8 cellular contexts compared by ENCODE assay signal in genomic region chr3:51968175-51968681, GRCh38. TPM values are rescaled to one million over a fixed set of nuclear protein-coding genes. Genes with fewer than 3 reads are reported as not detected.
DNase-seq lines count a peak whose midpoint lies in the region; ATAC-seq and TF ChIP-seq lines count a peak whose summit lies in the region.

No MANE protein-coding gene starts in this region.

- peaks cover 26% of the 10 kb centered on the region for H3K36me3 ChIP-seq in OCI-LY1 (ENCODE audit: insufficient read depth, low read length)
- no peaks in the 10 kb centered on the region for H3K36me3 ChIP-seq in effector memory CD4-positive, alpha-beta T cell (ENCODE audit: control insufficient read depth, insufficient read depth, low read length)

- H3K36me3 Mint-ChIP-seq in naive thymus-derived CD8-positive, alpha-beta T cell: no peaks in the 10 kb centered on the region

- H3K79me2 ChIP-seq in OCI-LY1 (ENCODE audit: insufficient read depth, low read length): no peaks in the 10 kb centered on the region

- H3K27ac ChIP-seq in OCI-LY1 (ENCODE audit: low read depth, low read length, poor library complexity, severe bottlenecking): no peak overlapping the region
- peak overlapping the region; percentile 44 for H3K27ac ChIP-seq in effector memory CD4-positive, alpha-beta T cell (ENCODE audit: insufficient read depth, low read length, poor library complexity, severe bottlenecking)

- no peaks in the 10 kb centered on the region for H3K9me2 ChIP-seq in OCI-LY1 (ENCODE audit: low read depth, low read length)

- peaks cover 13 to 48% (median 30%) of the 10 kb centered on the region in 4 donors for H3K4me1 Mint-ChIP-seq in naive thymus-derived CD8-positive, alpha-beta T cell

- DNase-seq in effector memory CD4-positive, alpha-beta T cell: no peak
- no peak for DNase-seq in naive thymus-derived CD8-positive, alpha-beta T cell
- DNase-seq in NCI-H1048 (lab: John Stamatoyannopoulos, UW) (no peak), putamen (ENCODE audit: low spot score) (no peak), NCI-H774 (lab: John Stamatoyannopoulos, UW) (no peak), occipital lobe (lab: John Stamatoyannopoulos, UW) (no peak)

- ATAC-seq in naive thymus-derived CD8-positive, alpha-beta T cell: peak; percentile 2 to 31

- no peaks in the 10 kb centered on the region for H3F3A ChIP-seq in OCI-LY1 (ENCODE audit: insufficient read depth, low read length)

- no peaks in the 10 kb centered on the region for H3K9me3 Mint-ChIP-seq in naive thymus-derived CD8-positive, alpha-beta T cell

- H4K20me1 ChIP-seq in OCI-LY1 (ENCODE audit: insufficient read depth, low read length): no peaks in the 10 kb centered on the region

- peak overlapping the region; percentile 70 to 94 (median 82) for H3K4me3 Mint-ChIP-seq in naive thymus-derived CD8-positive, alpha-beta T cell

- peak; percentile 3 for TF ChIP-seq POLR2A in GM10847 (IDR thresholded peaks at IDR 0.05; ENCODE audit: extremely low read depth, insufficient read length)

- H3K27ac Mint-ChIP-seq in naive thymus-derived CD8-positive, alpha-beta T cell: peak overlapping the region in 5 of 10 donors; percentile 27 to 78 (median 62)

- no peaks in the 10 kb centered on the region for H3K27me3 Mint-ChIP-seq in naive thymus-derived CD8-positive, alpha-beta T cell

- peaks cover 11% of the 10 kb centered on the region for H3K4me1 ChIP-seq in OCI-LY1 (ENCODE audit: insufficient read depth, low read length, severe bottlenecking)
- peaks cover 16% of the 10 kb centered on the region for H3K4me1 ChIP-seq in effector memory CD4-positive, alpha-beta T cell (ENCODE audit: control insufficient read depth, insufficient read depth, low read length, poor library complexity, severe bottlenecking)

- H3K9ac ChIP-seq in OCI-LY1 (ENCODE audit: low read length): peak overlapping the region; percentile 47; the same call in 1 of the 2 replicates

- H3K9me3 ChIP-seq in OCI-LY1 (ENCODE audit: low read length): no peaks in the 10 kb centered on the region
- H3K9me3 ChIP-seq in effector memory CD4-positive, alpha-beta T cell (ENCODE audit: control insufficient read depth, low read length): no peaks in the 10 kb centered on the region

- peak overlapping the region; percentile 54 for H3K4me3 ChIP-seq in OCI-LY1 (ENCODE audit: low read depth, low read length, poor library complexity, severe bottlenecking)
- H3K4me3 ChIP-seq in effector memory CD4-positive, alpha-beta T cell (ENCODE audit: insufficient read depth, low read depth, low read length, poor library complexity, severe bottlenecking): peak overlapping the region; percentile 48

- no peak overlapping the region for H2AFZ ChIP-seq in OCI-LY1 (ENCODE audit: low read length)

- H3K4me2 ChIP-seq in OCI-LY1 (ENCODE audit: low read length): peak overlapping the region; percentile 78

- POLR2A ChIA-PET in naive thymus-derived CD8-positive, alpha-beta T cell (lab: Charles Lee): interaction anchor here (0.6 to 1.4 kb wide), 4 partner anchors 11 to 26 kb away, joined by 3 to 8 read pairs (median 4); partner anchors contain the start of genes ACY1, PARP3 and RRP9

- no peak for TF ChIP-seq CTCF in OCI-LY1 (IDR thresholded peaks at IDR 0.05; ENCODE audit: low read length)

- no peaks in the 10 kb centered on the region for H3K27me3 ChIP-seq in OCI-LY1 (ENCODE audit: insufficient read depth, low read length)
- no peaks in the 10 kb centered on the region for H3K27me3 ChIP-seq in effector memory CD4-positive, alpha-beta T cell (replicated peaks; ENCODE audit: control insufficient read depth, insufficient read depth, low read length, poor library complexity, severe bottlenecking)

RNA-seq across cellular contexts. Expression of gene PCBP4, which starts 1.0 kb away (rescaled TPM):
- total RNA-seq in naive thymus-derived CD8-positive, alpha-beta T cell: 1 to 10 TPM; 8.3 to 9.4 TPM
- 10 to 100 TPM in 1 of 3 donors, 1 to 10 TPM in 2; 2.4 to 10.9 (median 5.3) TPM for polyA plus RNA-seq in naive thymus-derived CD8-positive, alpha-beta T cell
- total RNA-seq in occipital lobe: 42.7 TPM

RNA-seq across cellular contexts. Expression of gene ABHD14B, which starts 5.6 kb away (rescaled TPM):
- 10 to 100 TPM; 56.4 to 60.4 TPM for total RNA-seq in naive thymus-derived CD8-positive, alpha-beta T cell
- polyA plus RNA-seq in naive thymus-derived CD8-positive, alpha-beta T cell: 10 to 100 TPM; 69.3 to 84.6 (median 73.2) TPM
- total RNA-seq in occipital lobe: 1.9 TPM

RNA-seq across cellular contexts. Expression of gene ABHD14A, which starts 6.6 kb away (rescaled TPM):
- 10 to 100 TPM; 17.7 to 22.1 TPM for total RNA-seq in naive thymus-derived CD8-positive, alpha-beta T cell
- 100 to 1,000 TPM in 1 of 3 donors, 10 to 100 TPM in 2; 94.6 to 100 (median 94.9) TPM for polyA plus RNA-seq in naive thymus-derived CD8-positive, alpha-beta T cell
- total RNA-seq in occipital lobe: 20.6 TPM

RNA-seq across cellular contexts. Expression of gene GPR62, which starts 13.0 kb away (rescaled TPM):
- not detected for total RNA-seq in naive thymus-derived CD8-positive, alpha-beta T cell
- polyA plus RNA-seq in naive thymus-derived CD8-positive, alpha-beta T cell: not detected
- total RNA-seq in occipital lobe: 0.62 TPM

RNA-seq across cellular contexts. Expression of gene ACY1, which starts 15.1 kb away (rescaled TPM):
- total RNA-seq in naive thymus-derived CD8-positive, alpha-beta T cell: 10 to 100 TPM; 14.1 to 15.8 TPM
- 10 to 100 TPM; 18.5 to 28.5 (median 18.6) TPM for polyA plus RNA-seq in naive thymus-derived CD8-positive, alpha-beta T cell
- total RNA-seq in occipital lobe: 2.8 TPM

Comparison
In these comparisons a context has a peak if more than half of its experiments do, and no peak if none do; other contexts are left out.
1. RNA of gene ABHD14B, which starts 5.6 kb away (total RNA-seq): 56.4 to 60.4 TPM in naive thymus-derived CD8-positive, alpha-beta T cell; 1.9 TPM in occipital lobe (single experiment); every median in the first group is over 10 times any median in the second.